In genomic region chr10:124648738-124649137, GRCh38 we compare ENCODE assay signal across 8 cellular contexts.
DNase-seq lines count a peak whose midpoint lies in the region; ATAC-seq and TF ChIP-seq lines count a peak whose summit lies in the region.

No MANE protein-coding gene starts in this region.

- no peaks in the 10 kb centered on the region for H3K79me2 ChIP-seq in mesendoderm (ENCODE audit: control insufficient read depth, insufficient read depth, low read length)

- H2BK15ac ChIP-seq in mesendoderm (replicated peaks; ENCODE audit: low read depth) = no peak overlapping the region

- POLR2A ChIA-PET in AG04449 (lab: Yijun Ruan, JAX) = no interaction called here

- H2AK5ac ChIP-seq in mesendoderm (ENCODE audit: low read length) = no peak overlapping the region

- no peak overlapping the region for H3K18ac ChIP-seq in mesendoderm (ENCODE audit: low read length)

- in situ Hi-C loops in gastrocnemius medialis (cut with MboI; ENCODE audit: low sequenced_read_pairs in 4 of 4) = loop anchor here in 2 of 4 donors (25.0 kb wide), 1 partner anchor 89 kb away; the partner anchor contains the start of gene FAM53B (in 2 of the 2)

- TF ChIP-seq POLR2A in adrenal gland (IDR thresholded peaks at IDR 0.05) = peak in 1 of 2 donors; percentile 41
- TF ChIP-seq POLR2A in gastrocnemius medialis (IDR thresholded peaks at IDR 0.05) = no peak

- 16 to 30% (median 26%) methylated on average over 8 to 9 of the region's 9 CpGs for WGBS in adrenal gland, 4 donors
- WGBS in mesendoderm (ENCODE audit: extremely low coverage, insufficient coverage, low lambda C conversion rate) = no CpG with 5 or more reads among the region's 9 CpGs

- H2BK120ac ChIP-seq in mesendoderm (ENCODE audit: low read depth, low read length) = no peak overlapping the region

- H2BK5ac ChIP-seq in mesendoderm (ENCODE audit: low read length) = no peak overlapping the region

- no peak overlapping the region for H3K23ac ChIP-seq in mesendoderm (ENCODE audit: low read length)

- peak; percentile 68 to 80 for ATAC-seq in gastrocnemius medialis
- ATAC-seq in GM21737 (IDR thresholded peaks at IDR 0.05; ENCODE audit: unreplicated experiment) = no peak

- intact Hi-C loops in adrenal gland (cut with DNase I) (loop anchor here in 1 of 2 donors (10.0 kb wide), 1 partner anchor 86 kb away; no protein-coding TSS in a partner anchor), cardiac septum (cut with DNase I) (loop anchor here (5.0 kb wide), 3 partner anchors 39 to 89 kb away; no protein-coding TSS in a partner anchor), gastrocnemius medialis (cut with DNase I; ENCODE audit: low total_unique reads) (loop anchor here (5.0 to 10.0 kb wide), 2 partner anchors 94 to 266 kb away; partner anchors contain the start of gene FAM53B)

- H3K4me1 ChIP-seq in SJCRH30 = peaks cover 49% of the 10 kb centered on the region
- peaks cover 57 to 86% of the 10 kb centered on the region in 2 donors for H3K4me1 ChIP-seq in adrenal gland (replicated peaks in 1 of 2)
- peaks cover 81 to 94% of the 10 kb centered on the region in 2 donors for H3K4me1 ChIP-seq in gastrocnemius medialis
- H3K4me1 ChIP-seq in mesendoderm (ENCODE audit: control insufficient read depth, low read depth, low read length) = peaks cover 8% of the 10 kb centered on the region

- H3K56ac ChIP-seq in mesendoderm (ENCODE audit: low read length) = no peak overlapping the region

- peak overlapping the region; percentile 91 for H3K27ac ChIP-seq in SJCRH30
- peak overlapping the region; percentile 49 to 93 (median 87) for H3K27ac ChIP-seq in adrenal gland
- peak overlapping the region; percentile 76 to 85 (median 82) for H3K27ac ChIP-seq in gastrocnemius medialis
- H3K27ac ChIP-seq in mesendoderm (ENCODE audit: low read depth, low read length) = no peak overlapping the region

- H3K27me3 ChIP-seq in SJCRH30 = no peaks in the 10 kb centered on the region
- H3K27me3 ChIP-seq in adrenal gland = no peaks in the 10 kb centered on the region
- H3K27me3 ChIP-seq in gastrocnemius medialis = no peaks in the 10 kb centered on the region
- H3K27me3 ChIP-seq in mesendoderm (ENCODE audit: insufficient read depth, low read length, poor library complexity) = no peaks in the 10 kb centered on the region

- CTCF ChIA-PET in AG04449 (lab: Yijun Ruan, JAX) = interaction anchor here (0.7 to 1.7 kb wide), 2 partner anchors 17 to 92 kb away, joined by 3 to 4 read pairs; no protein-coding TSS in a partner anchor

- no peaks in the 10 kb centered on the region for H3K36me3 ChIP-seq in SJCRH30
- H3K36me3 ChIP-seq in adrenal gland (replicated peaks in 1 of 2) = no peaks in the 10 kb centered on the region
- H3K36me3 ChIP-seq in gastrocnemius medialis = no peaks in the 10 kb centered on the region
- H3K36me3 ChIP-seq in mesendoderm (ENCODE audit: control insufficient read depth, insufficient read depth, low read length) = no peaks in the 10 kb centered on the region

- H3K9me3 ChIP-seq in SJCRH30 (replicated peaks) = no peaks in the 10 kb centered on the region
- no peaks in the 10 kb centered on the region for H3K9me3 ChIP-seq in adrenal gland (replicated peaks in 1 of 3)
- no peaks in the 10 kb centered on the region for H3K9me3 ChIP-seq in gastrocnemius medialis

- no peak overlapping the region for H4K8ac ChIP-seq in mesendoderm (ENCODE audit: low read depth, low read length)

- H3K4me2 ChIP-seq in mesendoderm (ENCODE audit: low read length) = no peak overlapping the region

- peaks cover 3% of the 10 kb centered on the region for H3K79me1 ChIP-seq in mesendoderm (ENCODE audit: low read length)

- TF ChIP-seq CTCF in AG04449 (IDR thresholded peaks at IDR 0.05; ENCODE audit: insufficient read depth, low read length, missing control alignments) (no peak), adrenal gland (IDR thresholded peaks at IDR 0.05) (peak in 1 of 6 experiments; percentile 7), gastrocnemius medialis (IDR thresholded peaks at IDR 0.05 in 4 of 5, conservative IDR thresholded peaks at IDR 0.05 in 1 of 5) (no peak)

- H3K4me3 ChIP-seq in AG04449 (ENCODE audit: low read depth, low read length) = no peak overlapping the region
- H3K4me3 ChIP-seq in SJCRH30 = no peak overlapping the region
- no peak overlapping the region for H3K4me3 ChIP-seq in adrenal gland
- H3K4me3 ChIP-seq in gastrocnemius medialis = no peak overlapping the region
- no peak overlapping the region for H3K4me3 ChIP-seq in mesendoderm (ENCODE audit: low read length)

- no peak overlapping the region for H3K4ac ChIP-seq in mesendoderm (ENCODE audit: low read depth, low read length)

- H4K5ac ChIP-seq in mesendoderm (ENCODE audit: low read length) = no peak overlapping the region

- H3K9ac ChIP-seq in mesendoderm (ENCODE audit: low read length) = no peak overlapping the region

- DNase-seq in AG04449 (ENCODE audit: low read depth, low spot score) (peak; percentile 42), HuH-7.5 (ENCODE audit: low spot score) (peak; percentile 52), SJCRH30 (peak; percentile 97), adrenal gland (peak; percentile 82 to 95 (median 91)), cardiac septum (ENCODE audit: low spot score) (peak; percentile 91), gastrocnemius medialis (peak; percentile 63 to 92), mesendoderm (no peak)
